8 cellular contexts compared by ENCODE assay signal in the genomic region with DNA sequence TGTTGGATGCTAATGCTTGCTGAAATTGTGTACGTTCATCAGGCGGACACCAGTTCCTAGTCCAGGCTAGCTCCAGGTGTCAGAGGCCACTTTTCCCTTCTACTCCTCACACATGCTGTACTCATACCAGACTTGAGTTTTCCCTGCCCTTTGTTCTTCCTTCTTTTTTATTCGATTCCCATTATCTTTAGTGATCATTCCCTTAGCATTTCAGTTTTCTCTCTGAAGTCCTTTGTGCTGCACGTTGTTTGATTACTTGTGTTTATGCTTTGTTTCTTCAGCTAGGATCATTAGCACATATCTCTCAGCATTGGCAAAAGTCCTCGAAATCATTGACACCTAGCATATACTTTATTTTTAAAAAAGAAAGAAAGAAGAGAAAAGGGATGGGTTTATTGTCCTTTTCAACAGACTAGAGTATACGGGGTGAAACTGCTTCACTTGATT. TPM values are rescaled to one million over a fixed set of nuclear protein-coding genes. Genes with fewer than 3 reads are reported as not detected.
A peak's percentile ranks its signal among the peaks of the same experiment; 100 is the strongest.
DNase-seq lines count a peak whose midpoint lies in the region; ATAC-seq lines count a peak whose summit lies in the region.

No MANE protein-coding gene starts in this region.

- peaks cover 4 to 23% (median 11%) of the 10 kb centered on the region in 3 experiments for H3K36me3 ChIP-seq in naive thymus-derived CD4-positive, alpha-beta T cell (ENCODE audit: control insufficient read depth in 2 of 3, insufficient read depth in 3 of 3, low read length in 3 of 3)

- H3K9me3 Mint-ChIP-seq in stimulated activated naive CD8-positive, alpha-beta T cell treated with anti-CD3 and anti-CD28 coated beads, Interleukin-15, Interleukin-2, amounts not matched to agents 100 ng/mL and 50 ng/mL, for 24 hours = peaks cover 8% of the 10 kb centered on the region
- H3K9me3 Mint-ChIP-seq in activated naive CD8-positive, alpha-beta T cell treated with anti-CD3 and anti-CD28 coated beads, Interleukin-2, amount 50 U/mL, for 24 hours = peaks cover 4% of the 10 kb centered on the region
- peaks cover 0 to 5% (median 3%) of the 10 kb centered on the region in 11 donors for H3K9me3 Mint-ChIP-seq in naive thymus-derived CD4-positive, alpha-beta T cell

- peaks cover 7 to 12% of the 10 kb centered on the region in 2 donors for H3K4me1 ChIP-seq in naive thymus-derived CD4-positive, alpha-beta T cell (ENCODE audit: control insufficient read depth in 2 of 2, insufficient read depth in 2 of 2, low read length in 2 of 2)

- no peak for DNase-seq in stimulated activated naive CD8-positive, alpha-beta T cell treated with anti-CD3 and anti-CD28 coated beads, Interleukin-15, Interleukin-2, amounts not matched to agents 100 U/mL and 50 U/mL, for 24 hours
- no peak for DNase-seq in activated naive CD8-positive, alpha-beta T cell treated with anti-CD3 and anti-CD28 coated beads, Interleukin-2, amount 50 U/mL, for 24 hours
- DNase-seq in naive thymus-derived CD4-positive, alpha-beta T cell = no peak
- no peak for DNase-seq in NCI-H1694 (lab: John Stamatoyannopoulos, UW)

- ATAC-seq in stimulated activated naive CD8-positive, alpha-beta T cell treated with anti-CD3 and anti-CD28 coated beads, Interleukin-15, Interleukin-2, amounts not matched to agents 100 U/mL and 50 U/mL, for 24 hours = no peak
- ATAC-seq in activated naive CD8-positive, alpha-beta T cell treated with anti-CD3 and anti-CD28 coated beads, Interleukin-2, amount 50 U/mL, for 24 hours = no peak
- ATAC-seq in naive thymus-derived CD4-positive, alpha-beta T cell = no peak
- ATAC-seq in HG02885 (IDR thresholded peaks at IDR 0.05; ENCODE audit: poor library complexity, unreplicated experiment) (no peak), HG02610 (IDR thresholded peaks at IDR 0.05; ENCODE audit: unreplicated experiment) (no peak), HG03342 (IDR thresholded peaks at IDR 0.05; ENCODE audit: unreplicated experiment) (no peak)

- H3K27me3 ChIP-seq in naive thymus-derived CD4-positive, alpha-beta T cell (ENCODE audit: control insufficient read depth in 2 of 2, insufficient read depth in 2 of 2, low read length in 2 of 2) = no peaks in the 10 kb centered on the region

- H3K27ac ChIP-seq in naive thymus-derived CD4-positive, alpha-beta T cell (ENCODE audit: low read depth, low read length) = no peak overlapping the region

- intact Hi-C loops in naive thymus-derived CD4-positive, alpha-beta T cell (cut with micrococcal nuclease) = loop anchor here (1.0 to 5.0 kb wide), 8 partner anchors 300 to 1885 kb away; a partner anchor contains a TSS

- peaks cover 28% of the 10 kb centered on the region for H3K4me1 Mint-ChIP-seq in stimulated activated naive CD8-positive, alpha-beta T cell treated with anti-CD3 and anti-CD28 coated beads, Interleukin-15, Interleukin-2, amounts not matched to agents 100 ng/mL and 50 ng/mL, for 24 hours (ENCODE audit: low read depth)
- peaks cover 21% of the 10 kb centered on the region for H3K4me1 Mint-ChIP-seq in activated naive CD8-positive, alpha-beta T cell treated with anti-CD3 and anti-CD28 coated beads, Interleukin-2, amount 50 U/mL, for 24 hours
- H3K4me1 Mint-ChIP-seq in naive thymus-derived CD4-positive, alpha-beta T cell = peaks cover 5 to 46% (median 32%) of the 10 kb centered on the region in 7 donors

- peak overlapping the region; percentile 100 for H3K4me3 Mint-ChIP-seq in stimulated activated naive CD8-positive, alpha-beta T cell treated with anti-CD3 and anti-CD28 coated beads, Interleukin-15, Interleukin-2, amounts not matched to agents 100 ng/mL and 50 ng/mL, for 24 hours
- peak overlapping the region; percentile 100 for H3K4me3 Mint-ChIP-seq in activated naive CD8-positive, alpha-beta T cell treated with anti-CD3 and anti-CD28 coated beads, Interleukin-2, amount 50 U/mL, for 24 hours
- peak overlapping the region; percentile 1 to 100 (median 100) for H3K4me3 Mint-ChIP-seq in naive thymus-derived CD4-positive, alpha-beta T cell

- peaks cover 44% of the 10 kb centered on the region for H3K36me3 Mint-ChIP-seq in stimulated activated naive CD8-positive, alpha-beta T cell treated with anti-CD3 and anti-CD28 coated beads, Interleukin-15, Interleukin-2, amounts not matched to agents 100 ng/mL and 50 ng/mL, for 24 hours (ENCODE audit: low read depth)
- peaks cover 47% of the 10 kb centered on the region for H3K36me3 Mint-ChIP-seq in activated naive CD8-positive, alpha-beta T cell treated with anti-CD3 and anti-CD28 coated beads, Interleukin-2, amount 50 U/mL, for 24 hours (ENCODE audit: low read depth)
- peaks cover 4 to 38% (median 24%) of the 10 kb centered on the region in 5 donors for H3K36me3 Mint-ChIP-seq in naive thymus-derived CD4-positive, alpha-beta T cell

- peak overlapping the region; percentile 78 for H3K27ac Mint-ChIP-seq in stimulated activated naive CD8-positive, alpha-beta T cell treated with anti-CD3 and anti-CD28 coated beads, Interleukin-15, Interleukin-2, amounts not matched to agents 100 ng/mL and 50 ng/mL, for 24 hours
- H3K27ac Mint-ChIP-seq in activated naive CD8-positive, alpha-beta T cell treated with anti-CD3 and anti-CD28 coated beads, Interleukin-2, amount 50 U/mL, for 24 hours = peak overlapping the region; percentile 99
- H3K27ac Mint-ChIP-seq in naive thymus-derived CD4-positive, alpha-beta T cell = peak overlapping the region; percentile 10 to 100 (median 100)

- no peaks in the 10 kb centered on the region for H3K9me3 ChIP-seq in naive thymus-derived CD4-positive, alpha-beta T cell (ENCODE audit: control insufficient read depth in 2 of 3, low read length in 3 of 3)

- no peak overlapping the region for H3K4me3 ChIP-seq in naive thymus-derived CD4-positive, alpha-beta T cell (ENCODE audit: low read length)

- POLR2A ChIA-PET in naive thymus-derived CD4-positive, alpha-beta T cell (lab: Charles Lee) = interaction anchor here (0.5 to 1.1 kb wide), 3 partner anchors 634 to 1633 kb away, joined by 3 to 4 read pairs (median 3); no protein-coding TSS in a partner anchor

- peaks cover 17% of the 10 kb centered on the region for H3K27me3 Mint-ChIP-seq in stimulated activated naive CD8-positive, alpha-beta T cell treated with anti-CD3 and anti-CD28 coated beads, Interleukin-15, Interleukin-2, amounts not matched to agents 100 ng/mL and 50 ng/mL, for 24 hours
- peaks cover 9% of the 10 kb centered on the region for H3K27me3 Mint-ChIP-seq in activated naive CD8-positive, alpha-beta T cell treated with anti-CD3 and anti-CD28 coated beads, Interleukin-2, amount 50 U/mL, for 24 hours
- peaks cover 11 to 18% (median 14%) of the 10 kb centered on the region in 5 donors for H3K27me3 Mint-ChIP-seq in naive thymus-derived CD4-positive, alpha-beta T cell

- CTCF ChIA-PET in naive thymus-derived CD4-positive, alpha-beta T cell (lab: Charles Lee) = no interaction called here

RNA-seq across cellular contexts. Expression of a gene that starts 0.4 kb away (rescaled TPM):
- 100 to 1,000 TPM; 393 to 571 (median 547) TPM for total RNA-seq in naive thymus-derived CD4-positive, alpha-beta T cell
- polyA plus RNA-seq in naive thymus-derived CD4-positive, alpha-beta T cell = 100 to 1,000 TPM; 631 to 932 TPM
